In the genomic region with DNA sequence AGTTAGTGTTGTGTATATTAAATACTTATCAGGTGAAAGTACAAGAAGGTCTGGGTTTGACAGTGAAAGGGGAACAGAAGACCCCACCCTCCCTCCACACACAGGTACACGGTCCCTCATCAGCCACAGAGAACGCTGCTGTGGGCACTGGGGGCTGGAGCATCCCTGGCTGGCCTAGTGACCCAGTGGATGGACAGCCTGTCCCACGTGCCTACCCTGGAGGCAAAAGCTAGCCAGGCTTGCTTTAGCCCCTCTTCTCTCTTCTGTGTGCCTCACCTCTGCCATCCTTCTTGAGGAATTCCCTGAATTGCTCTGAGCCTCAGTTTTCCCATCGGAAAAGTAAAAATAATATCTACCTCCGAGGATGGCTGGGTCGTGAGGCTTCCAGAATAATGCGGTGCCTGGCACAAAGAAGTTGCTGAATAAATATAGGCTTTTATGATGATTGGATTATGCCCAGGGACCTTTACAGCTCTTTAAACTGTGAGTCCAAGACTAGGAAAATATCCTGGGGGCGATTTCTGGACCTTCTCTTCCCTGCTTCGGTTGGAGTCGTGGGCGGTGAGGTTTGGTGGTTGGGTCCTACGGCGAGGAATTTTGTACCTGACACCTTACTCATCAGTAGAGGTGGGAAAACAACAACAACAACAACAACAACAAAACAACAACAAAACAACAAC, we compare ENCODE assay signal across 8 cellular contexts. TPM values are rescaled to one million over a fixed set of nuclear protein-coding genes. Genes with fewer than 3 reads are reported as not detected.
A peak's percentile ranks its signal among the peaks of the same experiment; 100 is the strongest.
DNase-seq lines count a peak whose midpoint lies in the region; ATAC-seq and TF ChIP-seq lines count a peak whose summit lies in the region.

No MANE protein-coding gene starts in this region.

- H3K27ac Mint-ChIP-seq in activated T-cell treated with anti-CD3 and anti-CD28 coated beads, Interleukin-2, amount 50 U/mL, for 72 hours = peak overlapping the region; percentile 25
- H3K27ac Mint-ChIP-seq in activated T-helper 17 cell treated with anti-CD3 and anti-CD28 coated beads, Interleukin-2, amount 50 U/mL, for 72 hours = peak overlapping the region; percentile 54
- peak overlapping the region; percentile 83 for H3K27ac Mint-ChIP-seq in stimulated activated memory B cell treated with anti-CD40 and anti-IgM and Interleukin-4, amounts not matched to agents 10 μg/mL and 1 μg/mL and 100 μg/mL, for 72 hours

- peaks cover 62% of the 10 kb centered on the region for H3K4me1 Mint-ChIP-seq in activated T-cell treated with anti-CD3 and anti-CD28 coated beads, Interleukin-2, amount 50 U/mL, for 72 hours (ENCODE audit: low read depth)
- peaks cover 22% of the 10 kb centered on the region for H3K4me1 Mint-ChIP-seq in activated T-helper 17 cell treated with anti-CD3 and anti-CD28 coated beads, Interleukin-2, amount 50 U/mL, for 72 hours
- peaks cover 70% of the 10 kb centered on the region for H3K4me1 Mint-ChIP-seq in stimulated activated memory B cell treated with anti-CD40 and anti-IgM and Interleukin-4, amounts not matched to agents 10 μg/mL and 1 μg/mL and 100 μg/mL, for 72 hours

- TF ChIP-seq CTCF in kidney epithelial cell (IDR thresholded peaks at IDR 0.05; ENCODE audit: insufficient read depth, low read length, poor library complexity, severe bottlenecking) = no peak
- no peak for TF ChIP-seq CTCF in sigmoid colon (IDR thresholded peaks at IDR 0.05)
- no peak for TF ChIP-seq CTCF in GM20000 (IDR thresholded peaks at IDR 0.05; ENCODE audit: extremely low read depth, missing control alignments)

- TF ChIP-seq EP300 in sigmoid colon (IDR thresholded peaks at IDR 0.05) = no peak

- TF ChIP-seq POLR2A in sigmoid colon (IDR thresholded peaks at IDR 0.05) = no peak

- peaks cover 0 to 18% (median 13%) of the 10 kb centered on the region in 4 donors for H3K4me1 ChIP-seq in sigmoid colon

- peaks cover 0 to under 1% of the 10 kb centered on the region in 2 donors for H3K9me3 Mint-ChIP-seq in activated T-cell treated with anti-CD3 and anti-CD28 coated beads, Interleukin-2, amount 50 U/mL, for 72 hours
- no peaks in the 10 kb centered on the region for H3K9me3 Mint-ChIP-seq in activated T-helper 17 cell treated with anti-CD3 and anti-CD28 coated beads, Interleukin-2, amount 50 U/mL, for 72 hours
- H3K9me3 Mint-ChIP-seq in stimulated activated memory B cell treated with anti-CD40 and anti-IgM and Interleukin-4, amounts not matched to agents 10 μg/mL and 1 μg/mL and 100 μg/mL, for 72 hours = no peaks in the 10 kb centered on the region

- no peak for ATAC-seq in activated T-cell treated with anti-CD3 and anti-CD28 coated beads, Interleukin-2, amount 50 U/mL, for 72 hours (replicated peaks in 1 of 2)
- no peak for ATAC-seq in activated T-helper 17 cell treated with anti-CD3 and anti-CD28 coated beads, Interleukin-2, amount 50 U/mL, for 72 hours (replicated peaks)
- ATAC-seq in stimulated activated memory B cell treated with anti-CD40 and anti-IgM and Interleukin-4, amounts not matched to agents 10 μg/mL and 1 μg/mL and 100 μg/mL, for 72 hours = no peak

- no peaks in the 10 kb centered on the region for H3K36me3 ChIP-seq in kidney epithelial cell (ENCODE audit: control insufficient read depth, insufficient read depth, low read length)
- no peaks in the 10 kb centered on the region for H3K36me3 ChIP-seq in sigmoid colon

- DNase-seq in activated T-cell treated with anti-CD3 and anti-CD28 coated beads, Interleukin-2, amount 50 U/mL, for 72 hours = no peak
- no peak for DNase-seq in activated T-cell treated with anti-CD3 and anti-CD28 coated beads for 4 hours
- no peak for DNase-seq in kidney epithelial cell (ENCODE audit: low read depth)
- no peak for DNase-seq in sigmoid colon
- DNase-seq in NCI-H146 (lab: John Stamatoyannopoulos, UW) = no peak
- no peak for DNase-seq in GM20000 (ENCODE audit: low spot score)

- no peaks in the 10 kb centered on the region for H3K27me3 ChIP-seq in kidney epithelial cell (ENCODE audit: control insufficient read depth, insufficient read depth, low read length)
- peaks cover 0 to 43% (median 15%) of the 10 kb centered on the region in 3 donors for H3K27me3 ChIP-seq in sigmoid colon

- H3K27me3 Mint-ChIP-seq in activated T-cell treated with anti-CD3 and anti-CD28 coated beads, Interleukin-2, amount 50 U/mL, for 72 hours (ENCODE audit: low read depth) = no peaks in the 10 kb centered on the region
- no peaks in the 10 kb centered on the region for H3K27me3 Mint-ChIP-seq in activated T-helper 17 cell treated with anti-CD3 and anti-CD28 coated beads, Interleukin-2, amount 50 U/mL, for 72 hours
- no peaks in the 10 kb centered on the region for H3K27me3 Mint-ChIP-seq in stimulated activated memory B cell treated with anti-CD40 and anti-IgM and Interleukin-4, amounts not matched to agents 10 μg/mL and 1 μg/mL and 100 μg/mL, for 72 hours

- H3K4me3 ChIP-seq in kidney epithelial cell (ENCODE audit: low read depth, low read length) (peak overlapping the region; percentile 59), sigmoid colon (no peak overlapping the region)

- peaks cover 0 to 2% of the 10 kb centered on the region in 2 donors for H3K36me3 Mint-ChIP-seq in activated T-cell treated with anti-CD3 and anti-CD28 coated beads, Interleukin-2, amount 50 U/mL, for 72 hours (ENCODE audit: insufficient read depth in 2 of 2)
- no peaks in the 10 kb centered on the region for H3K36me3 Mint-ChIP-seq in activated T-helper 17 cell treated with anti-CD3 and anti-CD28 coated beads, Interleukin-2, amount 50 U/mL, for 72 hours (ENCODE audit: low read depth)
- peaks cover 13% of the 10 kb centered on the region for H3K36me3 Mint-ChIP-seq in stimulated activated memory B cell treated with anti-CD40 and anti-IgM and Interleukin-4, amounts not matched to agents 10 μg/mL and 1 μg/mL and 100 μg/mL, for 72 hours

- H3K9me3 ChIP-seq in sigmoid colon = no peaks in the 10 kb centered on the region

- no peak overlapping the region for H3K27ac ChIP-seq in sigmoid colon

- intact Hi-C loops in sigmoid colon (cut with DNase I) = no loop called here

- whole genome bisulfite sequencing in sigmoid colon, 2 donors = 39 to 68% methylated on average over 13 of the region's 13 CpGs

- peak overlapping the region; percentile 86 to 93 for H3K4me3 Mint-ChIP-seq in activated T-cell treated with anti-CD3 and anti-CD28 coated beads, Interleukin-2, amount 50 U/mL, for 72 hours
- peak overlapping the region; percentile 83 for H3K4me3 Mint-ChIP-seq in activated T-helper 17 cell treated with anti-CD3 and anti-CD28 coated beads, Interleukin-2, amount 50 U/mL, for 72 hours
- peak overlapping the region; percentile 81 for H3K4me3 Mint-ChIP-seq in stimulated activated memory B cell treated with anti-CD40 and anti-IgM and Interleukin-4, amounts not matched to agents 10 μg/mL and 1 μg/mL and 100 μg/mL, for 72 hours

RNA-seq across cellular contexts. Expression of a gene that starts 0.9 kb away (rescaled TPM):
- total RNA-seq in activated T-cell treated with anti-CD3 and anti-CD28 coated beads, Interleukin-2, amount 50 U/mL, for 72 hours = 10 to 100 TPM; 11.8 to 19.2 TPM
- 1 to 10 TPM; 1.6 to 9.2 TPM for total RNA-seq in activated T-helper 17 cell treated with anti-CD3 and anti-CD28 coated beads, Interleukin-2, amount 50 U/mL, for 72 hours
- total RNA-seq in kidney epithelial cell (6.7 and 8.6 TPM in 2 replicates), sigmoid colon (1 to 10 TPM in 1 of 4 donors, under 1 TPM in 1, not detected in 2; 0.28 to 1.4 TPM)
- polyA plus RNA-seq in sigmoid colon = 1 to 10 TPM; 4.2 to 8.7 (median 6.7) TPM

RNA-seq across cellular contexts. Expression of a gene that starts 43.2 kb away (rescaled TPM):
- not detected for total RNA-seq in activated T-cell treated with anti-CD3 and anti-CD28 coated beads, Interleukin-2, amount 50 U/mL, for 72 hours
- not detected for total RNA-seq in activated T-helper 17 cell treated with anti-CD3 and anti-CD28 coated beads, Interleukin-2, amount 50 U/mL, for 72 hours
- total RNA-seq in kidney epithelial cell (0.07 and 0.21 TPM in 2 replicates), sigmoid colon (under 1 TPM in 2 of 4 donors, not detected in 2; 0.16 to 0.36 TPM)
- 10 to 100 TPM in 2 of 3 donors, 1 to 10 TPM in 1; 7.2 to 18.5 (median 11.8) TPM for polyA plus RNA-seq in sigmoid colon

Comparison
In these comparisons a context has a peak if more than half of its experiments do, and no peak if none do; other contexts are left out.
1. H3K27ac Mint-ChIP-seq: peak in every context shown above with its lines; median percentile 83 in stimulated activated memory B cell treated with anti-CD40 and anti-IgM and Interleukin-4, amounts not matched to agents 10 μg/mL and 1 μg/mL and 100 μg/mL, for 72 hours; 54 in activated T-helper 17 cell treated with anti-CD3 and anti-CD28 coated beads, Interleukin-2, amount 50 U/mL, for 72 hours; 25 in activated T-cell treated with anti-CD3 and anti-CD28 coated beads, Interleukin-2, amount 50 U/mL, for 72 hours.